Comparison of ENCODE assay signal across 1 cellular context in genomic region chr4:184732126-184732525, GRCh38.
TF ChIP-seq lines count a peak whose summit lies in the region.

No MANE protein-coding gene starts in this region.

TF ChIP-seq in HepG2, 621 proteins besides CTCF, POLR2A, EP300 and RAD21 (continued from another document):
- TF ChIP-seq UBTF (CRISPR knock-in tag; IDR thresholded peaks at IDR 0.05) = no peak
- no peak for TF ChIP-seq MEIS2 (CRISPR knock-in tag; IDR thresholded peaks at IDR 0.05)
- no peak for TF ChIP-seq ZNF746 (CRISPR knock-in tag; IDR thresholded peaks at IDR 0.05)
- TF ChIP-seq DZIP1 (CRISPR knock-in tag; IDR thresholded peaks at IDR 0.05) = no peak
